Comparison of ENCODE assay signal across 2 cellular contexts in the genomic region with DNA sequence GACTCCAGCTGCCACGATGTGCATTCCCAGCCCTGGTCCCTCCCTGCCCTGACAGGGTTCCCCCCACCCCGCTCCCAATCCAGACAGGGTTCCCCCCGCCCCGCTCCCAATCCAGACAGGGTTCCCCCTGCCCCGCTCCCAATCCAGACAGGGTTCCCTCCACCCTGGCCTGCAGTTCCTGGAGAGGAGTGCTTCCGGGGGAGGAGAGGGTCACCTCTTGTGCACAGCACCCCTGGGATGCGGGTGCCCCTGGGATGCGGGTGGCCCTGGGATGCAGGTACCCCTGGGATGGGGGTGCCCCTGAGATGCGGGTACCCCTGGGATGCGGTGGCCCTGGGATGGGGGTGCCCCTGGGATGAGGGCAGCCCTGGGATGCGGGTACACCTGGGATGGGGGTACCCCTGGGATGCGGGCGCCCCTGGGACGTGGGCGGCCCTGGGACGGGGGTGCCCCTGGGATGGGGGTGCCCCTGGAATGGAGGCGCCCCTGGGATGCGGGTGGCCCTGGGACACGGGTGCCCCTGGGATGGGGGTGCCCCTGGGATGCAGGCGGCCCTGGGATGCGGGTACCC.
TF ChIP-seq lines count a peak whose summit lies in the region.

No MANE protein-coding gene starts in this region.

TF ChIP-seq in HEK293, 187 proteins besides CTCF, POLR2A, EP300 and RAD21 (continued from another document):
- TF ChIP-seq, protein P1, sequence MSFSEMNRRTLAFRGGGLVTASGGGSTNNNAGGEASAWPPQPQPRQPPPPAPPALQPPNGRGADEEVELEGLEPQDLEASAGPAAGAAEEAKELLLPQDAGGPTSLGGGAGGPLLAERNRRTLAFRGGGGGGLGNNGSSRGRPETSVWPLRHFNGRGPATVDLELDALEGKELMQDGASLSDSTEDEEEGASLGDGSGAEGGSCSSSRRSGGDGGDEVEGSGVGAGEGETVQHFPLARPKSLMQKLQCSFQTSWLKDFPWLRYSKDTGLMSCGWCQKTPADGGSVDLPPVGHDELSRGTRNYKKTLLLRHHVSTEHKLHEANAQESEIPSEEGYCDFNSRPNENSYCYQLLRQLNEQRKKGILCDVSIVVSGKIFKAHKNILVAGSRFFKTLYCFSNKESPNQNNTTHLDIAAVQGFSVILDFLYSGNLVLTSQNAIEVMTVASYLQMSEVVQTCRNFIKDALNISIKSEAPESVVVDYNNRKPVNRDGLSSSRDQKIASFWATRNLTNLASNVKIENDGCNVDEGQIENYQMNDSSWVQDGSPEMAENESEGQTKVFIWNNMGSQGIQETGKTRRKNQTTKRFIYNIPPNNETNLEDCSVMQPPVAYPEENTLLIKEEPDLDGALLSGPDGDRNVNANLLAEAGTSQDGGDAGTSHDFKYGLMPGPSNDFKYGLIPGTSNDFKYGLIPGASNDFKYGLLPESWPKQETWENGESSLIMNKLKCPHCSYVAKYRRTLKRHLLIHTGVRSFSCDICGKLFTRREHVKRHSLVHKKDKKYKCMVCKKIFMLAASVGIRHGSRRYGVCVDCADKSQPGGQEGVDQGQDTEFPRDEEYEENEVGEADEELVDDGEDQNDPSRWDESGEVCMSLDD (tag by site-specific recombination; IDR thresholded peaks at IDR 0.05), result peak; percentile 34; the same call in 1 of the 2 replicates
- TF ChIP-seq, protein P2, sequence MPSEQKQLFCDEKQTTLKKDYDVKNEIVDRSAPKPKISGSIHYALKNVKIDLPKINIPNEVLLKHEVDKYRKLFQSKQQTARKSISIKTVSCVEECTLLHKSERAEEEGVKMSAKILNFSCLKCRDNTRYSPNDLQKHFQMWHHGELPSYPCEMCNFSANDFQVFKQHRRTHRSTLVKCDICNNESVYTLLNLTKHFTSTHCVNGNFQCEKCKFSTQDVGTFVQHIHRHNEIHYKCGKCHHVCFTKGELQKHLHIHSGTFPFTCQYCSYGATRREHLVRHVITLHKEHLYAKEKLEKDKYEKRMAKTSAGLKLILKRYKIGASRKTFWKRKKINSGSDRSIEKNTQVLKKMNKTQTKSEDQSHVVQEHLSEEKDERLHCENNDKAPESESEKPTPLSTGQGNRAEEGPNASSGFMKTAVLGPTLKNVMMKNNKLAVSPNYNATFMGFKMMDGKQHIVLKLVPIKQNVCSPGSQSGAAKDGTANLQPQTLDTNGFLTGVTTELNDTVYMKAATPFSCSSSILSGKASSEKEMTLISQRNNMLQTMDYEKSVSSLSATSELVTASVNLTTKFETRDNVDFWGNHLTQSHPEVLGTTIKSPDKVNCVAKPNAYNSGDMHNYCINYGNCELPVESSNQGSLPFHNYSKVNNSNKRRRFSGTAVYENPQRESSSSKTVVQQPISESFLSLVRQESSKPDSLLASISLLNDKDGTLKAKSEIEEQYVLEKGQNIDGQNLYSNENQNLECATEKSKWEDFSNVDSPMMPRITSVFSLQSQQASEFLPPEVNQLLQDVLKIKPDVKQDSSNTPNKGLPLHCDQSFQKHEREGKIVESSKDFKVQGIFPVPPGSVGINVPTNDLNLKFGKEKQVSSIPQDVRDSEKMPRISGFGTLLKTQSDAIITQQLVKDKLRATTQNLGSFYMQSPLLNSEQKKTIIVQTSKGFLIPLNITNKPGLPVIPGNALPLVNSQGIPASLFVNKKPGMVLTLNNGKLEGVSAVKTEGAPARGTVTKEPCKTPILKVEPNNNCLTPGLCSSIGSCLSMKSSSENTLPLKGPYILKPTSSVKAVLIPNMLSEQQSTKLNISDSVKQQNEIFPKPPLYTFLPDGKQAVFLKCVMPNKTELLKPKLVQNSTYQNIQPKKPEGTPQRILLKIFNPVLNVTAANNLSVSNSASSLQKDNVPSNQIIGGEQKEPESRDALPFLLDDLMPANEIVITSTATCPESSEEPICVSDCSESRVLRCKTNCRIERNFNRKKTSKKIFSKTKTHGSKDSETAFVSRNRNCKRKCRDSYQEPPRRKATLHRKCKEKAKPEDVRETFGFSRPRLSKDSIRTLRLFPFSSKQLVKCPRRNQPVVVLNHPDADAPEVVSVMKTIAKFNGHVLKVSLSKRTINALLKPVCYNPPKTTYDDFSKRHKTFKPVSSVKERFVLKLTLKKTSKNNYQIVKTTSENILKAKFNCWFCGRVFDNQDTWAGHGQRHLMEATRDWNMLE (tag by site-specific recombination; conservative IDR thresholded peaks at IDR 0.05; ENCODE audit: low read depth), result no peak
- no peak for TF ChIP-seq ZNF114 (tag by site-specific recombination; IDR thresholded peaks at IDR 0.05)

TF ChIP-seq in GM23338, 12 proteins besides CTCF, POLR2A, EP300 and RAD21 (continued from another document):
- TF ChIP-seq REST (IDR thresholded peaks at IDR 0.05; ENCODE audit: unreplicated experiment) (no peak), STAT1 (IDR thresholded peaks at IDR 0.05; ENCODE audit: unreplicated experiment) (no peak), ZNF462 (CRISPR knock-in tag; IDR thresholded peaks at IDR 0.05) (no peak), NANOG (IDR thresholded peaks at IDR 0.05; ENCODE audit: borderline replicate concordance) (no peak), EZH2 (IDR thresholded peaks at IDR 0.05; ENCODE audit: low read depth, unreplicated experiment) (no peak), ETS1 (IDR thresholded peaks at IDR 0.05) (no peak), POLR2AphosphoS5 (IDR thresholded peaks at IDR 0.05; ENCODE audit: low read depth) (no peak), JUNB (IDR thresholded peaks at IDR 0.05; ENCODE audit: unreplicated experiment) (no peak)
TF ChIP-seq in GM23338: peak in this region for 0.
